ENCODE assay signal across 1 cellular context in genomic region chr14:20583908-20584307, GRCh38.
TF ChIP-seq lines count a peak whose summit lies in the region.

No MANE protein-coding gene starts in this region.

TF ChIP-seq in H1, 55 proteins besides CTCF, POLR2A, EP300 and RAD21:
- TF ChIP-seq YY1 (IDR thresholded peaks at IDR 0.05; ENCODE audit: low read depth, low read length) (no peak), CTBP2 (IDR thresholded peaks at IDR 0.05; ENCODE audit: borderline replicate concordance, insufficient read depth, insufficient read length, low read length) (no peak), TBP (IDR thresholded peaks at IDR 0.05; ENCODE audit: low read depth, low read length) (no peak), CBX8 (IDR thresholded peaks at IDR 0.05; ENCODE audit: borderline replicate concordance, low read depth, low read length) (no peak), RNF2 (IDR thresholded peaks at IDR 0.05; ENCODE audit: borderline replicate concordance, low read depth, low read length, missing control alignments, poor library complexity, severe bottlenecking) (no peak), RFX5 (IDR thresholded peaks at IDR 0.05; ENCODE audit: borderline replicate concordance, low read depth, low read length) (no peak), CHD7 (IDR thresholded peaks at IDR 0.05; ENCODE audit: insufficient replicate concordance, low read length) (no peak), POU5F1 (IDR thresholded peaks at IDR 0.05; ENCODE audit: low read depth, low read length) (no peak), CHD1 (IDR thresholded peaks at IDR 0.05; ENCODE audit: low read depth, low read length) (no peak), RBBP5 (IDR thresholded peaks at IDR 0.05; ENCODE audit: borderline replicate concordance, low read depth, low read length) (no peak), SIX5 (IDR thresholded peaks at IDR 0.05; ENCODE audit: low read depth, low read length) (no peak), MAFK (IDR thresholded peaks at IDR 0.05; ENCODE audit: low read depth, low read length) (no peak), SIN3A (conservative IDR thresholded peaks at IDR 0.05 in 1 of 2, IDR thresholded peaks at IDR 0.05 in 1 of 2; ENCODE audit: low read depth in 1 of 2, low read length in 2 of 2) (no peak), CEBPB (IDR thresholded peaks at IDR 0.05; ENCODE audit: low read depth, low read length) (no peak)
- TF ChIP-seq, protein P1, sequence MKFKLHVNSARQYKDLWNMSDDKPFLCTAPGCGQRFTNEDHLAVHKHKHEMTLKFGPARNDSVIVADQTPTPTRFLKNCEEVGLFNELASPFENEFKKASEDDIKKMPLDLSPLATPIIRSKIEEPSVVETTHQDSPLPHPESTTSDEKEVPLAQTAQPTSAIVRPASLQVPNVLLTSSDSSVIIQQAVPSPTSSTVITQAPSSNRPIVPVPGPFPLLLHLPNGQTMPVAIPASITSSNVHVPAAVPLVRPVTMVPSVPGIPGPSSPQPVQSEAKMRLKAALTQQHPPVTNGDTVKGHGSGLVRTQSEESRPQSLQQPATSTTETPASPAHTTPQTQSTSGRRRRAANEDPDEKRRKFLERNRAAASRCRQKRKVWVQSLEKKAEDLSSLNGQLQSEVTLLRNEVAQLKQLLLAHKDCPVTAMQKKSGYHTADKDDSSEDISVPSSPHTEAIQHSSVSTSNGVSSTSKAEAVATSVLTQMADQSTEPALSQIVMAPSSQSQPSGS (IDR thresholded peaks at IDR 0.05; ENCODE audit: low read length): no peak
